ENCODE assay signal across 8 cellular contexts in the genomic region with DNA sequence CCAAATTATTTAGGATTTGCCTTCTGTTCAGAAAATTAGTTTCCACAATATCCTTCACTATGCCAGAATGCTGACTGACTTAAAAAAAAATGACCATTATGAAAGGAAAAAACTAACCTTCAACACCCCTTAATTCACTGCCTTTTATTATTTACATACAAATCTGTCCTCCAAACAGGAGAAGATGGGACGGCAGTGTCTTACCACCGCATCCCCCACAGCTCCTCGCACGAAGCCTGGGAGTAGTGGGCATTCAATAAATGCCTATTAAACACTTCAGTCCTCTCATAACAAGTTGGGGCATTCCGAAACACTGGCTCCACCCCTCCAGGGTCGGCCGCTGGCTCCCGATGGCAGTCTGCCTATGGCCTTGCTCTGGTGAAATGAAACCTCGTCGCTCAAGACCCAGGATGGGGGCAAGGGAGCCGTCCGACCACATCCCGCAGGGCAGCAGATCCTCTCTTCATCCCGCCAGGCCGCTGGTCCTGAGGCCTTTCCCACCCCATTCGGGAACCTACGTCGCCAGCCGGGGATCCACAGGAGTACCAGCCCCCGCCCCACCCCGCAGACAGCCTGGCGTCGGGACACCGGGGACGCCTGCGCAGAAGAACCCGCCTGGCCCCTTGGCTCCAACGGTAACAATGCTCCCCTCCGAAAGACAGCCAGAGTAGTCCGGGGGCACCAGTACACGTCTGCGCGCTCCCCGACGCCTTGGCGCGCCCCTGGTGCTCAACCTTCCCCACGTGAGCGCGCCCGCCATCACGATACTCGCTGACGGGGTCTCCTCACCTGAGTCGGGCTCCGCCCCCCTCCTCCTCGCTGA. TPM values are rescaled to one million over a fixed set of nuclear protein-coding genes. Genes with fewer than 3 reads are reported as not detected.
DNase-seq lines count a peak whose midpoint lies in the region; ATAC-seq, FAIRE-seq and TF ChIP-seq lines count a peak whose summit lies in the region.

No MANE protein-coding gene starts in this region.

- H3K27ac ChIP-seq in Peyer's patch (peak overlapping the region; percentile 92 to 99 (median 98)), pancreas (peak overlapping the region; percentile 89 to 96 (median 92)), aorta (ENCODE audit: low read depth in 1 of 2, low read length in 2 of 2) (peak overlapping the region; percentile 39 to 96)

- H3K27me3 Mint-ChIP-seq in activated naive CD4-positive, alpha-beta T cell treated with anti-CD3 and anti-CD28 coated beads, Interleukin-2, amount 50 U/mL, for 24 hours: no peaks in the 10 kb centered on the region

- H3K9me3 Mint-ChIP-seq in activated naive CD4-positive, alpha-beta T cell treated with anti-CD3 and anti-CD28 coated beads, Interleukin-2, amount 50 U/mL, for 24 hours: no peaks in the 10 kb centered on the region

- 0% methylated on average over 43 to 47 of the region's 47 CpGs for WGBS in pancreas, 2 donors
- 0% methylated on average over 42 to 47 of the region's 47 CpGs for WGBS in aorta, 2 donors

- intact Hi-C loops in pancreas (cut with DNase I): no loop called here
- intact Hi-C loops in aorta (cut with DNase I): loop anchor here (2.0 to 5.0 kb wide), 3 partner anchors 42 to 113 kb away; partner anchors contain the start of genes GRHPR (in 2 of the 2) and FBXO10 (in 1 of the 2)

- TF ChIP-seq POLR2A in Peyer's patch (IDR thresholded peaks at IDR 0.05): peak; percentile 10 to 19

- H3K36me3 ChIP-seq in Peyer's patch: no peaks in the 10 kb centered on the region
- no peaks in the 10 kb centered on the region for H3K36me3 ChIP-seq in pancreas
- no peaks in the 10 kb centered on the region for H3K36me3 ChIP-seq in aorta (ENCODE audit: control insufficient read depth in 1 of 2, insufficient read depth in 2 of 2, low read length in 1 of 2)

- H3K9me3 ChIP-seq in Peyer's patch (no peaks in the 10 kb centered on the region), pancreas (no peaks in the 10 kb centered on the region), aorta (ENCODE audit: control insufficient read depth, low read length) (no peaks in the 10 kb centered on the region)

- DNase-seq in COLO829 (ENCODE audit: low spot score) (peak; percentile 54), Peyer's patch (peak in 1 of 3 donors; percentile 87), glomerular visceral epithelial cell (ENCODE audit: extremely low spot score) (peak; percentile 73), pancreas (peak; percentile 69 to 88 (median 80)), aorta (peak; percentile 85 to 92)

- H3K27ac Mint-ChIP-seq in activated naive CD4-positive, alpha-beta T cell treated with anti-CD3 and anti-CD28 coated beads, Interleukin-2, amount 50 U/mL, for 24 hours: peak overlapping the region; percentile 95

- H3K27me3 ChIP-seq in Peyer's patch: no peaks in the 10 kb centered on the region
- no peaks in the 10 kb centered on the region for H3K27me3 ChIP-seq in pancreas
- H3K27me3 ChIP-seq in aorta (ENCODE audit: control insufficient read depth in 1 of 2, insufficient read depth in 2 of 2, low read length in 1 of 2): no peaks in the 10 kb centered on the region

- no peak for FAIRE-seq in pancreas (lab: Jason Lieb, UNC)

- H3K4me3 ChIP-seq in Peyer's patch (peak overlapping the region; percentile 74 to 91 (median 82)), pancreas (peak overlapping the region; percentile 62 to 94 (median 72)), aorta (ENCODE audit: low read length in 2 of 2) (peak overlapping the region; percentile 55 to 69)

- TF ChIP-seq CTCF in Peyer's patch (IDR thresholded peaks at IDR 0.05) (no peak), pancreas (IDR thresholded peaks at IDR 0.05) (no peak)

- peaks cover 32% of the 10 kb centered on the region for H3K4me1 Mint-ChIP-seq in activated naive CD4-positive, alpha-beta T cell treated with anti-CD3 and anti-CD28 coated beads, Interleukin-2, amount 50 U/mL, for 24 hours

- peaks cover 9% of the 10 kb centered on the region for H3K36me3 Mint-ChIP-seq in activated naive CD4-positive, alpha-beta T cell treated with anti-CD3 and anti-CD28 coated beads, Interleukin-2, amount 50 U/mL, for 24 hours

- H3K4me1 ChIP-seq in Peyer's patch (peaks cover 0 to 29% (median 0%) of the 10 kb centered on the region in 4 donors), pancreas (peaks cover 14 to 20% (median 18%) of the 10 kb centered on the region in 3 donors), aorta (ENCODE audit: control insufficient read depth in 1 of 2, insufficient read depth in 2 of 2, low read length in 2 of 2) (peaks cover 0 to 13% of the 10 kb centered on the region in 2 donors)

- ATAC-seq in GM19351 (IDR thresholded peaks at IDR 0.05; ENCODE audit: unreplicated experiment) (peak; percentile 14), HG03442 (IDR thresholded peaks at IDR 0.05; ENCODE audit: unreplicated experiment) (peak; percentile 35), pancreas (peak; percentile 35 to 58 (median 52)), aorta (ENCODE audit: low FRiP score) (peak; percentile 75)

- H3K4me3 Mint-ChIP-seq in activated naive CD4-positive, alpha-beta T cell treated with anti-CD3 and anti-CD28 coated beads, Interleukin-2, amount 50 U/mL, for 24 hours: peak overlapping the region; percentile 97

RNA-seq across cellular contexts. Expression of gene ZBTB5, which starts 0.6 kb away (rescaled TPM):
- total RNA-seq in Peyer's patch: 10 to 100 TPM in 3 of 4 donors, 1 to 10 TPM in 1; 9.1 to 15.1 (median 12.8) TPM
- 1 to 10 TPM; 4.2 to 7.5 (median 4.8) TPM for total RNA-seq in pancreas
- 1 to 10 TPM; 2.8 to 4.9 TPM for polyA plus RNA-seq in pancreas
- 10 to 100 TPM; 10.7 to 11.4 TPM for total RNA-seq in aorta
- polyA plus RNA-seq in aorta: 1 to 10 TPM; 2.4 to 8.0 TPM

RNA-seq across cellular contexts. Expression of gene POLR1E, which starts 21.1 kb away (rescaled TPM):
- 10 to 100 TPM in 1 of 4 donors, 1 to 10 TPM in 3; 4.0 to 21.5 (median 8.1) TPM for total RNA-seq in Peyer's patch
- 10 to 100 TPM; 15.8 to 30.1 (median 21.3) TPM for total RNA-seq in pancreas
- polyA plus RNA-seq in pancreas: 10 to 100 TPM; 11.9 to 12.8 TPM
- total RNA-seq in aorta: 10 to 100 TPM; 16.7 to 23.8 TPM
- polyA plus RNA-seq in aorta: 10 to 100 TPM; 15.1 to 25.7 TPM

RNA-seq across cellular contexts. Expression of gene GRHPR, which starts 42.1 kb away (rescaled TPM):
- total RNA-seq in Peyer's patch (100 to 1,000 TPM in 3 of 4 donors, 10 to 100 TPM in 1; 99.0 to 141 (median 114) TPM), pancreas (10 to 100 TPM; 36.2 to 50.2 (median 43.3) TPM), aorta (10 to 100 TPM; 59.4 to 75.3 TPM)
- polyA plus RNA-seq in pancreas (10 to 100 TPM; 30.2 to 54.3 TPM), aorta (10 to 100 TPM; 72.9 to 99.7 TPM)

Comparison
In these comparisons a context has a peak if more than half of its experiments do, and no peak if none do; other contexts are left out.
1. ATAC-seq: peak in every context shown above with its lines; median percentile 75 in aorta; 52 in pancreas; 35 in HG03442; 14 in GM19351.
2. intact Hi-C loops: an anchor here in aorta (2.0 to 5.0 kb wide); none called in pancreas.